Comparison of ENCODE assay signal across 1 cellular context in the genomic region with DNA sequence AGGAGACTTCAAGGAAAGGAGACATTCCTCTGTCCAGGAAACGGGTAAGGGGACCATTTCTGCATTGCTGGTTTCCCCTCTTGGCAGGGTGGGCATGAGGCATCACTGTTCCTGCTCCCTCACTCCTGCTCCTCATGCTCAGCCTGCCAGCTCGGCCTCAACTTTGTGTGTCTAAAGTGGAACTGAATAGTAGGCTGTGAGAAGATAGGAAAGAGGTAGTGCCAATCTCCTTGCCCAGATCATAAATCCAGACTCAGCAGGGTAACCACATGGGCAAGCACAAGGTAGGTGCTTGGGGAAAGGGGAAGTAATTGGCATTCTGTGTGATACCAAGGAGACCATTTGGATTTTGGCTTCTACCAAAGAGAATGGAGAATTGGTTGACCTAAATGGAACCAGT.
TF ChIP-seq lines count a peak whose summit lies in the region.

No MANE protein-coding gene starts in this region.

TF ChIP-seq in GM12891, 5 proteins besides CTCF, POLR2A, EP300 and RAD21:
- TF ChIP-seq PAX5 (IDR thresholded peaks at IDR 0.05; ENCODE audit: insufficient read depth, low read length, severe bottlenecking) (no peak), TAF1 (IDR thresholded peaks at IDR 0.05; ENCODE audit: low read depth, low read length) (no peak), POLR2AphosphoS5 (IDR thresholded peaks at IDR 0.05; ENCODE audit: low read depth, low read length) (no peak), POU2F2 (IDR thresholded peaks at IDR 0.05; ENCODE audit: low read depth, low read length) (no peak), SPI1 (IDR thresholded peaks at IDR 0.05; ENCODE audit: low read depth, low read length) (no peak)
